ENCODE assay signal across 24 cellular contexts in the genomic region with DNA sequence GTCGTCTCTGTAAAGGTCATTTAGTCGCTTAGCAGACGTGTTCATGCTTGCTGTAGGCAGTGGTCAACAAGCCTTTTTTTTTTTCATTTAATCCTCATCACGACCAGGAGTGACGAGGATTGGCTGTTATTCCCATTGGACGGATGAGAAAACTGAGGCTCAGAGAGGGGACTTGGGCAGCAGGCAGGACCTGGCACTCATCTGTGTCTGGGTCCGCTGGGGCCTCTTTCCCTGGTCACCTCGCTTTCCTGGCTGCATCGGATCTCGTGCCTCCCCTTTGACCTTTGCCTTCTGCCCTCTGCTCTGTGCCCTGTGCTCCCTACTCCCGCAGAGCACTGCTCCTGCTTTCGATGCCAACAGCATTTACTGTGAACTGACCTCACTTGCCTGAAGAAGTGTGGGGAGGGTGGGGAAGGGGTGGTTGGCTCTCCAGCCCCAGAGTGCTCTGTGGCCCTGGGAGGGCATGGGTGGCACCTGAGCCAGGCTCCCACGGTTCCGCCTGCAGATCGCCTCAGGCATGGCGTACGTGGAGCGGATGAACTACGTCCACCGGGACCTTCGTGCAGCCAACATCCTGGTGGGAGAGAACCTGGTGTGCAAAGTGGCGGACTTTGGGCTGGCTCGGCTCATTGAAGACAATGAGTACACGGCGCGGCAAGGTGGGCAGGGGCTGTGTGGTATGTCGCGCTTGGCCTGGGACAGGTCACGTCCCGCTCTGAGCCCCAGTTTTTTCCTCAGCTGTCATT.
"Had no signal": no experiment of that assay in that cellular context is flagged by ENCODE, and none has a peak within 500 bp of the region (broad histone marks: within the 10 kb centered on the region; RNA-seq: fewer than 3 reads in every experiment).

No MANE protein-coding gene starts in this region.

- H3K9me3 ChIP-seq: esophagus squamous epithelium, heart right ventricle, mucosa of descending colon, pancreas, stomach, thyroid gland had no signal

- DNase-seq: cortex of kidney; effector memory CD8-positive, alpha-beta T cell; erythroblast; esophagus squamous epithelium; foreskin melanocyte; glutamatergic neuron; heart right ventricle; mesenchymal stem cell; mucosa of descending colon; naive B cell; retina; stimulated activated CD4-positive, alpha-beta T cell treated with anti-CD3 and anti-CD28 coated beads, Interleukin-12 subunit alpha, Interleukin-12 subunit beta, amount 100 ng/mL, for 4 hours; stimulated activated CD4-positive, alpha-beta T cell treated with anti-CD3 and anti-CD28 coated beads, Interleukin-1b, Interleukin-23, amount 100 ng/mL, for 48 hours; stimulated activated CD4-positive, alpha-beta T cell treated with anti-CD3 and anti-CD28 coated beads, Interleukin-4, amount 100 ng/mL, for 1 hour; stimulated activated naive CD4-positive, alpha-beta T cell treated with Interleukin-2 at 50 U/mL for 16 hours; stomach; thyroid gland had no signal

- FAIRE-seq: endometrium, keratinocyte, pancreas had no signal

- H3K4me3 ChIP-seq: esophagus squamous epithelium, heart right ventricle, mucosa of descending colon, pancreas, smooth muscle cell, stomach, thyroid gland had no signal

- H3K27me3 ChIP-seq: pancreas, thyroid gland had no signal

- H3K4me2 ChIP-seq: smooth muscle cell had no signal

- ATAC-seq: effector memory CD8-positive, alpha-beta T cell; heart right ventricle; mucosa of descending colon; natural killer cell treated with Interleukin-12 subunit alpha and Interleukin-12 subunit beta and Interleukin-15 and Interleukin-18, amount 100 ng/mL, for 72 hours; pancreas; sciatic nerve; stimulated activated effector memory CD8-positive, alpha-beta T cell treated with anti-CD3 and anti-CD28 coated beads, Interleukin-12 subunit alpha, Interleukin-12 subunit beta, amount 100 ng/mL, for 72 hours had no signal

- H3K27ac ChIP-seq: esophagus squamous epithelium, heart right ventricle, pancreas, stomach, thyroid gland had no signal
